In the genomic region with DNA sequence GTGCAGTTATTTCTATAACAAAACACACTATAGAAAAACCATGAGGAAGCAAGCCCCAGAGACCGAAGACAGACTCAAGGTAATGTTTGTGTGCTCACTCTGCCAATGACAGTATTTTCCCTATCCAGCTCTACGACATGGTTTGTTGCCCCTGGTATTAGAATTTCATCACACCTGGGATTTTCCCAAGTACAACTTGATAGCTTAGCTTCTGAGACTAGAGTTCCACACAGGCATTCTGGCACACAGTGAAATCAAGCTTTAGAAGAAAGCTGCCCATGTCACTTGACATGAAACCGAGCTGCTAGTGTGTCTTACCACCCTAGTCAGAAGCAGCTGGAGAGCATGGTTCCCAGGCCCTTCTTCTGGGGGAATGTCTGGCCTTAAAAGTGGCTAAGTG, we compare ENCODE assay signal across 26 cellular contexts. TPM values are rescaled to one million over a fixed set of nuclear protein-coding genes. Genes with fewer than 3 reads are reported as not detected.
"Had no signal": no experiment of that assay in that cellular context is flagged by ENCODE, and none has a peak within 500 bp of the region (broad histone marks: within the 10 kb centered on the region; RNA-seq: fewer than 3 reads in every experiment).

No MANE protein-coding gene starts in this region.

- H3K36me3 ChIP-seq: esophagus muscularis mucosa, left ventricle myocardium inferior, right atrium auricular region, transverse colon, uterus had no signal

- H3K27ac ChIP-seq: coronary artery, esophagus muscularis mucosa, left ventricle myocardium inferior, right atrium auricular region, transverse colon, uterus had no signal

- H3K4me3 ChIP-seq: coronary artery, esophagus muscularis mucosa, left ventricle myocardium inferior, right atrium auricular region, transverse colon, uterus had no signal

- H3K4me1 ChIP-seq: transverse colon, uterus had no signal

- H3K9me3 ChIP-seq: esophagus muscularis mucosa, left ventricle myocardium inferior, right atrium auricular region, transverse colon, uterus had no signal

- H3K4me1 Mint-ChIP-seq: activated CD4-positive, alpha-beta T cell treated with anti-CD3 and anti-CD28 coated beads for 36 hours; activated CD8-positive, alpha-beta memory T cell treated with anti-CD3 and anti-CD28 coated beads, Interleukin-2, amount 10 ng/mL, durations not matched to agents 7 days and 5 days; activated naive CD8-positive, alpha-beta T cell treated with anti-CD3 and anti-CD28 coated beads for 36 hours; nephron progenitor cell; T-cell; WTC11 had no signal

- FAIRE-seq: endometrium had no signal

- DNase-seq: activated CD4-positive, alpha-beta T cell treated with anti-CD3 and anti-CD28 coated beads for 36 hours; activated CD4-positive, alpha-beta T cell treated with anti-CD3 and anti-CD28 coated beads, Interleukin-2, amount 50 U/mL, for 48 hours; activated CD8-positive, alpha-beta memory T cell treated with anti-CD3 and anti-CD28 coated beads, Interleukin-2, amount 10 ng/mL, durations not matched to agents 7 days and 5 days; activated naive CD4-positive, alpha-beta T cell; activated naive CD8-positive, alpha-beta T cell treated with anti-CD3 and anti-CD28 coated beads for 36 hours; amniotic stem cell; central memory CD4-positive, alpha-beta T cell; glutamatergic neuron; hippocampal formation; islet precursor cell; left ventricle myocardium inferior; nephron progenitor cell; nucleus accumbens; posterior cingulate gyrus; stimulated activated CD4-positive, alpha-beta T cell treated with anti-CD3 and anti-CD28 coated beads, Interleukin-2, amount 100 ng/mL, for 24 hours; stimulated activated naive CD4-positive, alpha-beta T cell treated with Interleukin-2 at 50 U/mL for 16 hours; T-cell; transverse colon; uterus had no signal

- H3K9me3 Mint-ChIP-seq: activated naive CD8-positive, alpha-beta T cell treated with anti-CD3 and anti-CD28 coated beads for 36 hours; brain; nephron progenitor cell; T-cell; WTC11 had no signal

- H3K4me3 Mint-ChIP-seq: activated CD4-positive, alpha-beta T cell treated with anti-CD3 and anti-CD28 coated beads for 36 hours; activated CD8-positive, alpha-beta memory T cell treated with anti-CD3 and anti-CD28 coated beads, Interleukin-2, amount 10 ng/mL, durations not matched to agents 7 days and 5 days; activated naive CD8-positive, alpha-beta T cell treated with anti-CD3 and anti-CD28 coated beads for 36 hours; brain; nephron progenitor cell; T-cell; WTC11 had no signal

- H3K36me3 Mint-ChIP-seq: activated CD8-positive, alpha-beta memory T cell treated with anti-CD3 and anti-CD28 coated beads, Interleukin-2, amount 10 ng/mL, durations not matched to agents 7 days and 5 days; activated naive CD8-positive, alpha-beta T cell treated with anti-CD3 and anti-CD28 coated beads for 36 hours; brain; T-cell; WTC11 had no signal

- H3K27me3 Mint-ChIP-seq: brain had no signal

- H3K27ac Mint-ChIP-seq: activated CD4-positive, alpha-beta T cell treated with anti-CD3 and anti-CD28 coated beads for 36 hours; activated CD8-positive, alpha-beta memory T cell treated with anti-CD3 and anti-CD28 coated beads, Interleukin-2, amount 10 ng/mL, durations not matched to agents 7 days and 5 days; activated naive CD8-positive, alpha-beta T cell treated with anti-CD3 and anti-CD28 coated beads for 36 hours; nephron progenitor cell; T-cell; WTC11 had no signal

- H3K27me3 ChIP-seq: esophagus muscularis mucosa, right atrium auricular region, uterus had no signal

RNA-seq across cellular contexts. Expression of a gene that starts 44.1 kb away (rescaled TPM):
- total RNA-seq: myocyte had no signal
